Comparison of ENCODE assay signal across 1 cellular context in the genomic region with DNA sequence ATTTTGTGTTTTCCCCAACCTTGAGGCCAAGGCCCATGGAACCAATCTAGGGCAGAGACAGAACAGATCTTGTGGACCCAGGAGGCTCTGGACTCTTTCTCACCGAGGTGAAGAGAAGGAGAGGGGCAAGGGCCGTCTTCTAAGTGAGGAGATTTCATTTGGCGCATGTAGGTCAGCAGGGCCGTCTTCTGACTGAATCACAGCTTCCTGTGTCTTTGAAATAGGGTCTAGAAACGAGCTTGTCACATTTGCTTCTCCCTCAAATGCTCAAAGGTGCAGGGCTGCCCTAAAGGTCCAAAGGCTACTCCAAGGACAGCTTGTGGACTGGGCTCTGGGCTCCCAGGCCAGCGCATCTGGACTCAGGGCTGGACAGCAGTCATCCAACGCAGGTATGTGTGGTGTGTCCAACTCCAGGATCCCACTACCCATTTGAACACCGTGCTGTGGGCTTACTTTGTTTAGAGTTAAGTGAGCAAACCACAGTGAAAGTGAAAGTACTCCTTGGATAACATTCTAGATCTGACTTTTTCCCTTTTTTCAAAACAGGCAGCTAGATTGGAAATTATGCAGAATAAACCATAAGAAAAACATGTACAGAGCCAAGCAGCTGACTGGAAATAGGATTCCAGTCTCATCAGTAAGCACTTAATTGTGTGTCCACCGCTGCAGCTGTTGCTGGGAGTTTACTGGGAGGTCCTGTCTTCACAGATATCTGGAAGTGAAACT.
TF ChIP-seq lines count a peak whose summit lies in the region.

No MANE protein-coding gene starts in this region.

TF ChIP-seq in liver, 16 proteins besides CTCF, POLR2A, EP300 and RAD21 (continued from another document):
- peak; percentile 77 to 86 for TF ChIP-seq HNF4A (conservative IDR thresholded peaks at IDR 0.05)
TF ChIP-seq in liver: peak in this region for 2.
